ENCODE assay signal across 34 cellular contexts in genomic region chrX:42497356-42497755, GRCh38.
"Had no signal": no experiment of that assay in that cellular context is flagged by ENCODE, and none has a peak within 500 bp of the region (broad histone marks: within the 10 kb centered on the region; RNA-seq: fewer than 3 reads in every experiment).

No MANE protein-coding gene starts in this region.

- H3K9ac ChIP-seq: KMS-11 had no signal

- H3K27ac ChIP-seq: KMS-11 had no signal

- H3K4me2 ChIP-seq: KMS-11 had no signal

- H3K36me3 ChIP-seq: MG63 had no signal

- DNase-seq: Karpas-422, Kasumi-1, MG63, MM.1S, MV-4-11, NCI-H1048, NCI-H1092, NCI-H1092 treated with DMSO at 0.1 percent for 48 hours, NCI-H1105, NCI-H1105 treated with DMSO at 0.1 percent for 48 hours, NCI-H1417, NCI-H1417 treated with DMSO at 0.1 percent for 48 hours, NCI-H1436, NCI-H1436 treated with DMSO at 0.1 percent for 48 hours, NCI-H146, NCI-H1694, NCI-H1694 treated with DMSO at 0.1 percent for 48 hours, NCI-H187, NCI-H187 treated with DMSO at 0.1 percent for 48 hours, NCI-H1930, NCI-H2029, NCI-H2029 treated with DMSO at 0.1 percent for 48 hours, NCI-H2081, NCI-H2081 treated with DMSO at 0.1 percent for 48 hours, NCI-H2107, NCI-H2171, NCI-H2171 treated with DMSO at 0.1 percent for 48 hours, NCI-H2227 treated with DMSO at 0.1 percent for 48 hours, NCI-H226, NCI-H345, NCI-H446, NCI-H446 treated with DMSO at 0.1 percent for 48 hours, NCI-H510A had no signal

- H3K4me3 ChIP-seq: MG63 had no signal

- H3K9me3 ChIP-seq: MG63 had no signal

- H3K27me3 ChIP-seq: MG63 had no signal
